Comparison of ENCODE assay signal across 1 cellular context in genomic region chrX:154546354-154547244, GRCh38.
A peak's percentile ranks its signal among the peaks of the same experiment; 100 is the strongest.
TF ChIP-seq lines count a peak whose summit lies in the region.

G6PD (minus strand) TSS chrX:154546846; CDS start chrX:154546155, 691 bp downstream.

TF ChIP-seq in IMR-90, 13 proteins besides CTCF, POLR2A, EP300 and RAD21:
- TF ChIP-seq CHD1 (IDR thresholded peaks at IDR 0.05; ENCODE audit: low read depth, low read length) (no peak), FOS (IDR thresholded peaks at IDR 0.05; ENCODE audit: low read depth, low read length) (no peak), MAZ (IDR thresholded peaks at IDR 0.05; ENCODE audit: borderline replicate concordance, low read depth, low read length) (peak; percentile 5; the same call in 1 of the 2 replicates), BHLHE40 (IDR thresholded peaks at IDR 0.05; ENCODE audit: low read depth, low read length) (no peak)
TF ChIP-seq in IMR-90: peak in this region for 1.
